7 cellular contexts compared by ENCODE assay signal in genomic region chr3:87227835-87228144, GRCh38. TPM values are rescaled to one million over a fixed set of nuclear protein-coding genes. Genes with fewer than 3 reads are reported as not detected.
DNase-seq lines count a peak whose midpoint lies in the region; ATAC-seq, FAIRE-seq and TF ChIP-seq lines count a peak whose summit lies in the region.

No MANE protein-coding gene starts in this region.

- H3K27ac ChIP-seq in K562 (ENCODE audit: extremely low read depth, low read depth, low read length) = peak overlapping the region; percentile 70; the same call in 1 of the 3 replicates

- H4K20me1 ChIP-seq in K562 (replicated peaks; ENCODE audit: control insufficient read depth, insufficient read depth, low read length) = no peaks in the 10 kb centered on the region; the same call in 1 of the 2 replicates

- H3K4me1 ChIP-seq in K562 (replicated peaks in 1 of 2; ENCODE audit: control insufficient read depth in 2 of 2, insufficient read depth in 2 of 2, low read length in 2 of 2) = peaks cover 2 to 3% of the 10 kb centered on the region in 2 experiments; a peak in 3 of 5 replicates
- peaks cover 10% of the 10 kb centered on the region for H3K4me1 ChIP-seq in mononuclear cell (ENCODE audit: insufficient read depth, low read length)

- TF ChIP-seq CTCF in K562 (IDR thresholded peaks at IDR 0.05 in 2 of 3, conservative IDR thresholded peaks at IDR 0.05 in 1 of 3; ENCODE audit: insufficient read depth in 2 of 3, low read depth in 1 of 3, low read length in 3 of 3) = no peak

- peak overlapping the region; percentile 85 to 96 for H3K9ac ChIP-seq in K562 (ENCODE audit: insufficient read depth in 1 of 2, low read depth in 2 of 2, low read length in 2 of 2)

- TF ChIP-seq POLR2A in K562 (conservative IDR thresholded peaks at IDR 0.05) = no peak

- H2AFZ ChIP-seq in K562 (ENCODE audit: low read depth, low read length) = peak overlapping the region; percentile 83

- no peak for TF ChIP-seq RAD21 in K562 (CRISPR knock-in tag; conservative IDR thresholded peaks at IDR 0.05 in 1 of 2, IDR thresholded peaks at IDR 0.05 in 1 of 2)

- H3K9me1 ChIP-seq in K562 (ENCODE audit: control insufficient read depth, insufficient read depth, low read length) = no peaks in the 10 kb centered on the region

- H3K4me3 ChIP-seq in K562 (peak overlapping the region; percentile 85), mononuclear cell (ENCODE audit: low read length) (peak overlapping the region; percentile 71)

- H3K79me2 ChIP-seq in K562 (ENCODE audit: control insufficient read depth, insufficient read depth, low read length) = peaks cover 22% of the 10 kb centered on the region

- no peak for TF ChIP-seq EP300 in K562 (IDR thresholded peaks at IDR 0.05; ENCODE audit: low read length)

- ATAC-seq in GM19351 (IDR thresholded peaks at IDR 0.05; ENCODE audit: unreplicated experiment) = peak; percentile 4
- peak; percentile 2 for ATAC-seq in HG03354 (IDR thresholded peaks at IDR 0.05; ENCODE audit: poor library complexity, severe bottlenecking, unreplicated experiment)
- peak; percentile 6 for ATAC-seq in K562

- 0% methylated on average over 3 of the region's 3 CpGs for WGBS in K562 (ENCODE audit: insufficient coverage, low coverage, missing lambda C conversion rate)

- POLR2A ChIA-PET in K562 (lab: Yijun Ruan, JAX) = interaction anchor here (0.6 kb wide), 1 partner anchor 28 kb away, joined by 3 read pairs; no protein-coding TSS in a partner anchor

- CTCF ChIA-PET in K562 (lab: Yijun Ruan, JAX; ENCODE audit: low intra/inter-chr PET ratio) = no interaction called here

- in situ Hi-C loops in K562 (cut with MboI) = no loop called here

- intact Hi-C loops in K562 (cut with micrococcal nuclease) = no loop called here

- H3K4me2 ChIP-seq in K562 (ENCODE audit: insufficient read depth, low read length) = peak overlapping the region; percentile 89

- DNase-seq in K562 (ENCODE audit: extremely low read depth in 1 of 4, low spot score in 3 of 4) (no peak), HPDE6-E6E7 (ENCODE audit: extremely low spot score) (no peak), NCI-H2107 (lab: John Stamatoyannopoulos, UW) (no peak), NCI-H2196 (lab: John Stamatoyannopoulos, UW; ENCODE audit: unreplicated experiment) (no peak)

- H3K27me3 ChIP-seq in K562 (ENCODE audit: control insufficient read depth in 2 of 2, insufficient read depth in 2 of 2, low read length in 2 of 2) = no peaks in the 10 kb centered on the region
- H3K27me3 ChIP-seq in mononuclear cell (ENCODE audit: insufficient read depth, low read length) = peaks cover 7% of the 10 kb centered on the region

- FAIRE-seq in K562 (lab: Jason Lieb, UNC) = no peak

- H3K9me3 ChIP-seq in K562 (replicated peaks; ENCODE audit: control insufficient read depth, insufficient read depth, low read depth, low read length) (no peaks in the 10 kb centered on the region), mononuclear cell (ENCODE audit: low read depth, low read length) (no peaks in the 10 kb centered on the region)

- no TSS peak for BruUV-seq in K562 (replicated peaks; lab: Mats Ljungman, UMichigan)

- no peaks in the 10 kb centered on the region; the same call in 2 of the 3 replicates for H3K36me3 ChIP-seq in K562 (ENCODE audit: control insufficient read depth, insufficient read depth, low read length)

TF ChIP-seq in K562, 482 proteins besides CTCF, POLR2A, EP300 and RAD21 (continues in another document):
- TF ChIP-seq PATZ1 (CRISPR knock-in tag; IDR thresholded peaks at IDR 0.05; ENCODE audit: borderline replicate concordance) (no peak), TRIM25 (IDR thresholded peaks at IDR 0.05; ENCODE audit: borderline replicate concordance) (no peak)

RNA-seq across cellular contexts. Expression of gene CHMP2B, which starts 0.7 kb away (rescaled TPM):
- 2.2 and 6.7 TPM in 2 replicates for total RNA-seq in K562 (2011; cell fraction: chromatin; rRNA removed; ENCODE audit: low replicate concordance)
- total RNA-seq in K562 (2011; cell fraction: nucleolus; rRNA removed) = 0.83 and 1.3 TPM in 2 replicates
- total RNA-seq in K562 (2011; cell fraction: nucleoplasm; rRNA removed) = 2.9 and 4.6 TPM in 2 replicates
- total RNA-seq in K562 (2014; rRNA removed) (7.1 and 7.5 TPM in 2 replicates), K562 (2014; rRNA removed; fragmentation: Illumina TruSeq; extraction: Trizol) (15.4 and 17.3 TPM in 2 replicates), K562 (2015; rRNA removed; fragmentation: Illumina TruSeq; extraction: Trizol) (16.5 and 17.7 TPM in 2 replicates), K562 (2021) (12.8 and 14.4 TPM in 2 replicates), mononuclear cell (56.9 TPM)
- polyA plus RNA-seq in K562 (2011; rRNA removed) (7.5 and 9.2 TPM in 2 replicates), K562 (2014; fragmentation: Illumina TruSeq; extraction: Trizol) (13.3 and 14.3 TPM in 2 replicates), K562 (2014; fragmentation: Nextera tagmentation; extraction: Ambion mirVana) (1 to 10 TPM; 7.4 to 8.6 TPM), K562 (2014; rRNA removed) (7.7 and 10.6 TPM in 2 replicates)
- polyA plus RNA-seq in K562 (2011; cell fraction: cytosol; rRNA removed) = 4.6 and 6.8 TPM in 2 replicates
- polyA plus RNA-seq in K562 (2011; cell fraction: nucleus; rRNA removed) = 2.7 and 5.8 TPM in 2 replicates
- 11.8 and 16.5 TPM in 2 replicates for polyA plus RNA-seq in K562 (2012)
- 9.2 and 9.3 TPM in 2 replicates for polyA minus RNA-seq in K562 (2011; rRNA and poly(A)+ RNA removed)
- polyA minus RNA-seq in K562 (2011; cell fraction: cytosol; rRNA and poly(A)+ RNA removed) = 5.3 and 6.9 TPM in 2 replicates
- 3.5 and 6.0 TPM in 2 replicates for polyA minus RNA-seq in K562 (2011; cell fraction: nucleus; rRNA and poly(A)+ RNA removed)

RNA-seq across cellular contexts. Expression of gene POU1F1, which starts 48.6 kb away (rescaled TPM):
- not detected in 2 replicates for total RNA-seq in K562 (2011; cell fraction: chromatin; rRNA removed; ENCODE audit: low replicate concordance)
- not detected in 2 replicates for total RNA-seq in K562 (2011; cell fraction: nucleolus; rRNA removed)
- not detected in 2 replicates for total RNA-seq in K562 (2011; cell fraction: nucleoplasm; rRNA removed)
- total RNA-seq in K562 (2014; rRNA removed) (not detected in 2 replicates), K562 (2014; rRNA removed; fragmentation: Illumina TruSeq; extraction: Trizol) (not detected in 2 replicates), K562 (2015; rRNA removed; fragmentation: Illumina TruSeq; extraction: Trizol) (not detected in 2 replicates), K562 (2021) (not detected in 2 replicates), mononuclear cell (not detected)
- polyA plus RNA-seq in K562 (2011; rRNA removed) (not detected in 2 replicates), K562 (2014; fragmentation: Illumina TruSeq; extraction: Trizol) (not detected in 2 replicates), K562 (2014; fragmentation: Nextera tagmentation; extraction: Ambion mirVana) (not detected), K562 (2014; rRNA removed) (not detected in 2 replicates)
- not detected in 2 replicates for polyA plus RNA-seq in K562 (2011; cell fraction: cytosol; rRNA removed)
- polyA plus RNA-seq in K562 (2011; cell fraction: nucleus; rRNA removed) = not detected in 2 replicates
- not detected in 2 replicates for polyA plus RNA-seq in K562 (2012)
- not detected in 2 replicates for polyA minus RNA-seq in K562 (2011; rRNA and poly(A)+ RNA removed)
- not detected in 2 replicates for polyA minus RNA-seq in K562 (2011; cell fraction: cytosol; rRNA and poly(A)+ RNA removed)
- polyA minus RNA-seq in K562 (2011; cell fraction: nucleus; rRNA and poly(A)+ RNA removed) = not detected in 2 replicates
